1 cellular context compared by ENCODE assay signal in the genomic region with DNA sequence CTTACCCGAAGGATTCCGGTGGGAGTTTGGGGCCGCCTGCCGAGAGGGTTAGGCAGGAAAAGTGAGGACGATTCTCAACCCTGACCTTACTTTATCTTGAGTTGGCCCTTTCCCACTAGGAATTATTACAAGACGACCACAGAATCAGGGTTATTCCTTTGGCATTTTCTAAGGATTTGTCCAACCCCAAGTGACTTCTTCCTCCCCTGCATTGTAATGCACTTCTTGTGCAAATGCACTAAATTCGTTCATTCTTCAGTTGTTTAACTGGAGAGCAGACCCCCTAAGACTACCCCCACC.
A peak's percentile ranks its signal among the peaks of the same experiment; 100 is the strongest.
TF ChIP-seq lines count a peak whose summit lies in the region.

No MANE protein-coding gene starts in this region.

TF ChIP-seq in K562, 482 proteins besides CTCF, POLR2A, EP300 and RAD21 (continued from another document and continues in another):
- TF ChIP-seq, protein P1, sequence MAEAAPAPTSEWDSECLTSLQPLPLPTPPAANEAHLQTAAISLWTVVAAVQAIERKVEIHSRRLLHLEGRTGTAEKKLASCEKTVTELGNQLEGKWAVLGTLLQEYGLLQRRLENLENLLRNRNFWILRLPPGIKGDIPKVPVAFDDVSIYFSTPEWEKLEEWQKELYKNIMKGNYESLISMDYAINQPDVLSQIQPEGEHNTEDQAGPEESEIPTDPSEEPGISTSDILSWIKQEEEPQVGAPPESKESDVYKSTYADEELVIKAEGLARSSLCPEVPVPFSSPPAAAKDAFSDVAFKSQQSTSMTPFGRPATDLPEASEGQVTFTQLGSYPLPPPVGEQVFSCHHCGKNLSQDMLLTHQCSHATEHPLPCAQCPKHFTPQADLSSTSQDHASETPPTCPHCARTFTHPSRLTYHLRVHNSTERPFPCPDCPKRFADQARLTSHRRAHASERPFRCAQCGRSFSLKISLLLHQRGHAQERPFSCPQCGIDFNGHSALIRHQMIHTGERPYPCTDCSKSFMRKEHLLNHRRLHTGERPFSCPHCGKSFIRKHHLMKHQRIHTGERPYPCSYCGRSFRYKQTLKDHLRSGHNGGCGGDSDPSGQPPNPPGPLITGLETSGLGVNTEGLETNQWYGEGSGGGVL (CRISPR knock-in tag; IDR thresholded peaks at IDR 0.05) = no peak
- TF ChIP-seq FOS (IDR thresholded peaks at IDR 0.05; ENCODE audit: extremely low read depth, insufficient read length) = no peak
- no peak for TF ChIP-seq TCF7L2 (IDR thresholded peaks at IDR 0.05; ENCODE audit: low read depth, low read length)
- TF ChIP-seq, protein P2, sequence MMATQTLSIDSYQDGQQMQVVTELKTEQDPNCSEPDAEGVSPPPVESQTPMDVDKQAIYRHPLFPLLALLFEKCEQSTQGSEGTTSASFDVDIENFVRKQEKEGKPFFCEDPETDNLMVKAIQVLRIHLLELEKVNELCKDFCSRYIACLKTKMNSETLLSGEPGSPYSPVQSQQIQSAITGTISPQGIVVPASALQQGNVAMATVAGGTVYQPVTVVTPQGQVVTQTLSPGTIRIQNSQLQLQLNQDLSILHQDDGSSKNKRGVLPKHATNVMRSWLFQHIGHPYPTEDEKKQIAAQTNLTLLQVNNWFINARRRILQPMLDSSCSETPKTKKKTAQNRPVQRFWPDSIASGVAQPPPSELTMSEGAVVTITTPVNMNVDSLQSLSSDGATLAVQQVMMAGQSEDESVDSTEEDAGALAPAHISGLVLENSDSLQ (IDR thresholded peaks at IDR 0.05) = no peak
- TF ChIP-seq, protein P3, sequence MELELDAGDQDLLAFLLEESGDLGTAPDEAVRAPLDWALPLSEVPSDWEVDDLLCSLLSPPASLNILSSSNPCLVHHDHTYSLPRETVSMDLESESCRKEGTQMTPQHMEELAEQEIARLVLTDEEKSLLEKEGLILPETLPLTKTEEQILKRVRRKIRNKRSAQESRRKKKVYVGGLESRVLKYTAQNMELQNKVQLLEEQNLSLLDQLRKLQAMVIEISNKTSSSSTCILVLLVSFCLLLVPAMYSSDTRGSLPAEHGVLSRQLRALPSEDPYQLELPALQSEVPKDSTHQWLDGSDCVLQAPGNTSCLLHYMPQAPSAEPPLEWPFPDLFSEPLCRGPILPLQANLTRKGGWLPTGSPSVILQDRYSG (tag; conservative IDR thresholded peaks at IDR 0.05; ENCODE audit: low read depth) = no peak
- no peak for TF ChIP-seq YY1 (IDR thresholded peaks at IDR 0.05; ENCODE audit: borderline replicate concordance in 1 of 3, control insufficient read depth in 1 of 3, extremely low read depth in 1 of 3, insufficient read depth in 3 of 3, insufficient read length in 1 of 3, insufficient replicate concordance in 2 of 3, low read depth in 1 of 3, low read length in 2 of 3)
- no peak for TF ChIP-seq CC2D1A (IDR thresholded peaks at IDR 0.05)
- no peak for TF ChIP-seq BDP1 (IDR thresholded peaks at IDR 0.05; ENCODE audit: insufficient read depth, insufficient read length)
- no peak for TF ChIP-seq NFIC (IDR thresholded peaks at IDR 0.05)
- TF ChIP-seq NFYB (IDR thresholded peaks at IDR 0.05; ENCODE audit: extremely low read depth, insufficient read length) = no peak
- no peak for TF ChIP-seq PHF21A (IDR thresholded peaks at IDR 0.05; ENCODE audit: borderline replicate concordance, low read depth)
- TF ChIP-seq RBM39 (optimal IDR thresholded peaks at IDR 0.05; ENCODE audit: low read depth, low read length) = no peak
- TF ChIP-seq, protein P4, sequence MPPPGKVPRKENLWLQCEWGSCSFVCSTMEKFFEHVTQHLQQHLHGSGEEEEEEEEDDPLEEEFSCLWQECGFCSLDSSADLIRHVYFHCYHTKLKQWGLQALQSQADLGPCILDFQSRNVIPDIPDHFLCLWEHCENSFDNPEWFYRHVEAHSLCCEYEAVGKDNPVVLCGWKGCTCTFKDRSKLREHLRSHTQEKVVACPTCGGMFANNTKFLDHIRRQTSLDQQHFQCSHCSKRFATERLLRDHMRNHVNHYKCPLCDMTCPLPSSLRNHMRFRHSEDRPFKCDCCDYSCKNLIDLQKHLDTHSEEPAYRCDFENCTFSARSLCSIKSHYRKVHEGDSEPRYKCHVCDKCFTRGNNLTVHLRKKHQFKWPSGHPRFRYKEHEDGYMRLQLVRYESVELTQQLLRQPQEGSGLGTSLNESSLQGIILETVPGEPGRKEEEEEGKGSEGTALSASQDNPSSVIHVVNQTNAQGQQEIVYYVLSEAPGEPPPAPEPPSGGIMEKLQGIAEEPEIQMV (tag; conservative IDR thresholded peaks at IDR 0.05; ENCODE audit: low read depth) = no peak
- 0 out of 2 replicates have a peak, but pooled peaks have one; percentile 2 for TF ChIP-seq ZNF583 (CRISPR knock-in tag; IDR thresholded peaks at IDR 0.05)
- TF ChIP-seq HMGN3 (IDR thresholded peaks at IDR 0.05; ENCODE audit: borderline replicate concordance, extremely low read depth, insufficient read length, low read depth, low read length) = no peak
- TF ChIP-seq, protein P5, sequence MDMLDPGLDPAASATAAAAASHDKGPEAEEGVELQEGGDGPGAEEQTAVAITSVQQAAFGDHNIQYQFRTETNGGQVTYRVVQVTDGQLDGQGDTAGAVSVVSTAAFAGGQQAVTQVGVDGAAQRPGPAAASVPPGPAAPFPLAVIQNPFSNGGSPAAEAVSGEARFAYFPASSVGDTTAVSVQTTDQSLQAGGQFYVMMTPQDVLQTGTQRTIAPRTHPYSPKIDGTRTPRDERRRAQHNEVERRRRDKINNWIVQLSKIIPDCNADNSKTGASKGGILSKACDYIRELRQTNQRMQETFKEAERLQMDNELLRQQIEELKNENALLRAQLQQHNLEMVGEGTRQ (CRISPR knock-in tag; IDR thresholded peaks at IDR 0.05) = no peak
- no peak for TF ChIP-seq RHOXF2B (CRISPR knock-in tag; conservative IDR thresholded peaks at IDR 0.05)
- TF ChIP-seq, protein P6, sequence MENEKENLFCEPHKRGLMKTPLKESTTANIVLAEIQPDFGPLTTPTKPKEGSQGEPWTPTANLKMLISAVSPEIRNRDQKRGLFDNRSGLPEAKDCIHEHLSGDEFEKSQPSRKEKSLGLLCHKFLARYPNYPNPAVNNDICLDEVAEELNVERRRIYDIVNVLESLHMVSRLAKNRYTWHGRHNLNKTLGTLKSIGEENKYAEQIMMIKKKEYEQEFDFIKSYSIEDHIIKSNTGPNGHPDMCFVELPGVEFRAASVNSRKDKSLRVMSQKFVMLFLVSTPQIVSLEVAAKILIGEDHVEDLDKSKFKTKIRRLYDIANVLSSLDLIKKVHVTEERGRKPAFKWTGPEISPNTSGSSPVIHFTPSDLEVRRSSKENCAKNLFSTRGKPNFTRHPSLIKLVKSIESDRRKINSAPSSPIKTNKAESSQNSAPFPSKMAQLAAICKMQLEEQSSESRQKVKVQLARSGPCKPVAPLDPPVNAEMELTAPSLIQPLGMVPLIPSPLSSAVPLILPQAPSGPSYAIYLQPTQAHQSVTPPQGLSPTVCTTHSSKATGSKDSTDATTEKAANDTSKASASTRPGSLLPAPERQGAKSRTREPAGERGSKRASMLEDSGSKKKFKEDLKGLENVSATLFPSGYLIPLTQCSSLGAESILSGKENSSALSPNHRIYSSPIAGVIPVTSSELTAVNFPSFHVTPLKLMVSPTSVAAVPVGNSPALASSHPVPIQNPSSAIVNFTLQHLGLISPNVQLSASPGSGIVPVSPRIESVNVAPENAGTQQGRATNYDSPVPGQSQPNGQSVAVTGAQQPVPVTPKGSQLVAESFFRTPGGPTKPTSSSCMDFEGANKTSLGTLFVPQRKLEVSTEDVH (IDR thresholded peaks at IDR 0.05; ENCODE audit: low read depth, partially characterized antibody) = no peak
- TF ChIP-seq JUND (IDR thresholded peaks at IDR 0.05; ENCODE audit: borderline replicate concordance, low read depth, low read length) = no peak
- no peak for TF ChIP-seq JUND (tag; IDR thresholded peaks at IDR 0.05; ENCODE audit: borderline replicate concordance, low read depth, low read length)
- peak; percentile 11; the same call in 1 of the 2 replicates for TF ChIP-seq SMAD4 (CRISPR knock-in tag; conservative IDR thresholded peaks at IDR 0.05)
- TF ChIP-seq RNF2 (IDR thresholded peaks at IDR 0.05) = no peak
- TF ChIP-seq HMG20B (CRISPR knock-in tag; IDR thresholded peaks at IDR 0.05) = no peak
- TF ChIP-seq, protein P7, sequence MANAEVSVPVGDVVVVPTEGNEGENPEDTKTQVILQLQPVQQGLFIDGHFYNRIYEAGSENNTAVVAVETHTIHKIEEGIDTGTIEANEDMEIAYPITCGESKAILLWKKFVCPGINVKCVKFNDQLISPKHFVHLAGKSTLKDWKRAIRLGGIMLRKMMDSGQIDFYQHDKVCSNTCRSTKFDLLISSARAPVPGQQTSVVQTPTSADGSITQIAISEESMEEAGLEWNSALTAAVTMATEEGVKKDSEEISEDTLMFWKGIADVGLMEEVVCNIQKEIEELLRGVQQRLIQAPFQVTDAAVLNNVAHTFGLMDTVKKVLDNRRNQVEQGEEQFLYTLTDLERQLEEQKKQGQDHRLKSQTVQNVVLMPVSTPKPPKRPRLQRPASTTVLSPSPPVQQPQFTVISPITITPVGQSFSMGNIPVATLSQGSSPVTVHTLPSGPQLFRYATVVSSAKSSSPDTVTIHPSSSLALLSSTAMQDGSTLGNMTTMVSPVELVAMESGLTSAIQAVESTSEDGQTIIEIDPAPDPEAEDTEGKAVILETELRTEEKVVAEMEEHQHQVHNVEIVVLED (CRISPR knock-in tag; IDR thresholded peaks at IDR 0.05) = no peak
- TF ChIP-seq, protein P8, sequence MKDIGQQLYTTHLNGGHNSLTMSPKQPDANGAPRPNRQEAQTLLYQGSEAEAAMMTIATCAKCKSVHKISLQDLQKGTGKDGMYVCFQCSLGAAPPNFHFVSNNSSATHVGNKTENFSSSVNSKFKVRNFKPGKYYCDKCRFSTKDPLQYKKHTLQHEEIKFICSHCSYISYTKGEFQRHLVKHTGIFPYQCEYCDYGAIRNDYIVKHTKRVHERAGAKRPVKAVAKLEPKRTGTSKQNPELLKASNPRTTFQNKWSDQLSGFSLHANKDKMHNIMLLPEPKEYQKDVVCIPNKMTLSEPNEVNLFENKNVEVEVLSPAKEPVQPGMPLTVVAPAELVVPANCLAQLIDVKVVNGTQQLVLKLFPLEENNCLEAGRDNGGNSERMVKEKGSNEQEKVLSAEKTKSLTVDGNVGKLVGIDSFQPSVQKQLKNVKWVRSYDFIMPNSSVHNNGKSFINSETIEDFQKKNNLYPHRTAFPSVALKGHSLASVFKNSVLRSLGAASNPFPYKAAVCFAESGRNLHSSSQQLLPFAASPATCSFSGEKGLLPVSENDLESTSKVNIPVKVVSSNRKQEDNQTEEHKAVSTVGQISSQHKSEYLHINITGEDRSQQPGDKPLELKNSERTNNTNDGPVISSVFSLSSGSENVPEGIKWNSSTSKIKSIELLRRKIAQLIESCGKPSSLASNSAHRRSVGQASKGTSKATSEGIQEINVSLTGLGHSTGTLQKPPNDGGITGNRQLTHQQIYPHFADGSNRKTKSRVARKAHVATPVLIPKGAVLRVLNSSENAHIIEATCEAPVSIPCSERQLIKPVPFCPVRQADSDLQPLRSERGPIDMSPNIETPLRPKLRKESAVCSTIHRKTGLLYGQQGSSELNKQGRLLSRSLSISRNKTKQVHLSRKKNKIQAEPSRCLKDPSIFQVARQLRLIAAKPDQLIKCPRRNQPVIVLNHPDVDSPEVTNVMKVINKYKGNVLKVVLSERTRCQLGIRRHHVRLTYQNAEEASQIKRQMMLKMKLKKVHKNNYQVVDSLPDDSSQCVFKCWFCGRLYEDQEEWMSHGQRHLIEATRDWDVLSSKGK (CRISPR knock-in tag; IDR thresholded peaks at IDR 0.05) = no peak
- TF ChIP-seq FOXK1 (CRISPR knock-in tag; IDR thresholded peaks at IDR 0.05; ENCODE audit: borderline replicate concordance) = no peak
- TF ChIP-seq, protein P9, sequence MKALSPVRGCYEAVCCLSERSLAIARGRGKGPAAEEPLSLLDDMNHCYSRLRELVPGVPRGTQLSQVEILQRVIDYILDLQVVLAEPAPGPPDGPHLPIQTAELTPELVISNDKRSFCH (CRISPR knock-in tag; IDR thresholded peaks at IDR 0.05) = no peak
- TF ChIP-seq, protein P9 (tag; IDR thresholded peaks at IDR 0.05) = no peak
- TF ChIP-seq HOXB6 (CRISPR knock-in tag; IDR thresholded peaks at IDR 0.05; ENCODE audit: borderline replicate concordance) = no peak
- no peak for TF ChIP-seq ZNF274 (IDR thresholded peaks at IDR 0.05; ENCODE audit: borderline replicate concordance, low read depth, low read length)
- TF ChIP-seq, protein P10, sequence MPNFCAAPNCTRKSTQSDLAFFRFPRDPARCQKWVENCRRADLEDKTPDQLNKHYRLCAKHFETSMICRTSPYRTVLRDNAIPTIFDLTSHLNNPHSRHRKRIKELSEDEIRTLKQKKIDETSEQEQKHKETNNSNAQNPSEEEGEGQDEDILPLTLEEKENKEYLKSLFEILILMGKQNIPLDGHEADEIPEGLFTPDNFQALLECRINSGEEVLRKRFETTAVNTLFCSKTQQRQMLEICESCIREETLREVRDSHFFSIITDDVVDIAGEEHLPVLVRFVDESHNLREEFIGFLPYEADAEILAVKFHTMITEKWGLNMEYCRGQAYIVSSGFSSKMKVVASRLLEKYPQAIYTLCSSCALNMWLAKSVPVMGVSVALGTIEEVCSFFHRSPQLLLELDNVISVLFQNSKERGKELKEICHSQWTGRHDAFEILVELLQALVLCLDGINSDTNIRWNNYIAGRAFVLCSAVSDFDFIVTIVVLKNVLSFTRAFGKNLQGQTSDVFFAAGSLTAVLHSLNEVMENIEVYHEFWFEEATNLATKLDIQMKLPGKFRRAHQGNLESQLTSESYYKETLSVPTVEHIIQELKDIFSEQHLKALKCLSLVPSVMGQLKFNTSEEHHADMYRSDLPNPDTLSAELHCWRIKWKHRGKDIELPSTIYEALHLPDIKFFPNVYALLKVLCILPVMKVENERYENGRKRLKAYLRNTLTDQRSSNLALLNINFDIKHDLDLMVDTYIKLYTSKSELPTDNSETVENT (CRISPR knock-in tag; IDR thresholded peaks at IDR 0.05) = no peak
- TF ChIP-seq KDM1A (IDR thresholded peaks at IDR 0.05) = no peak
- no peak for TF ChIP-seq MCM7 (IDR thresholded peaks at IDR 0.05)
- TF ChIP-seq HSF4 (CRISPR knock-in tag; IDR thresholded peaks at IDR 0.05; ENCODE audit: borderline replicate concordance) = no peak
- TF ChIP-seq, protein P11, sequence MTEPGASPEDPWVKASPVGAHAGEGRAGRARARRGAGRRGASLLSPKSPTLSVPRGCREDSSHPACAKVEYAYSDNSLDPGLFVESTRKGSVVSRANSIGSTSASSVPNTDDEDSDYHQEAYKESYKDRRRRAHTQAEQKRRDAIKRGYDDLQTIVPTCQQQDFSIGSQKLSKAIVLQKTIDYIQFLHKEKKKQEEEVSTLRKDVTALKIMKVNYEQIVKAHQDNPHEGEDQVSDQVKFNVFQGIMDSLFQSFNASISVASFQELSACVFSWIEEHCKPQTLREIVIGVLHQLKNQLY (CRISPR knock-in tag; conservative IDR thresholded peaks at IDR 0.05) = peak in 1 of 2 experiments; percentile 78; a peak in 1 of 4 replicates
- TF ChIP-seq STAT5A (IDR thresholded peaks at IDR 0.05; ENCODE audit: borderline replicate concordance, low read length) = no peak
- TF ChIP-seq CBX8 (IDR thresholded peaks at IDR 0.05; ENCODE audit: borderline replicate concordance, extremely low read depth, low read depth, low read length, poor library complexity, severe bottlenecking) = no peak
- no peak for TF ChIP-seq ARID2 (IDR thresholded peaks at IDR 0.05)
- TF ChIP-seq MED1 (CRISPR knock-in tag; IDR thresholded peaks at IDR 0.05; ENCODE audit: borderline replicate concordance) = no peak
- TF ChIP-seq RBFOX2 (IDR thresholded peaks at IDR 0.05; ENCODE audit: low read depth, low read length) = no peak
- no peak for TF ChIP-seq ZNF232 (CRISPR knock-in tag; IDR thresholded peaks at IDR 0.05)
- no peak for TF ChIP-seq TSC22D4 (tag; IDR thresholded peaks at IDR 0.05)
- TF ChIP-seq, protein P12, sequence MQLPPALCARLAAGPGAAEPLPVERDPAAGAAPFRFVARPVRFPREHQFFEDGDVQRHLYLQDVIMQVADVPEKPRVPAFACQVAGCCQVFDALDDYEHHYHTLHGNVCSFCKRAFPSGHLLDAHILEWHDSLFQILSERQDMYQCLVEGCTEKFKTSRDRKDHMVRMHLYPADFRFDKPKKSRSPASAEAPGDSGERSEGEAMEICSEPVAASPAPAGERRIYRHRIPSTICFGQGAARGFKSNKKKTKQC (CRISPR knock-in tag; IDR thresholded peaks at IDR 0.05) = no peak
- TF ChIP-seq RFX7 (CRISPR knock-in tag; IDR thresholded peaks at IDR 0.05) = no peak
